Comparison of ENCODE assay signal across 10 cellular contexts in the genomic region with DNA sequence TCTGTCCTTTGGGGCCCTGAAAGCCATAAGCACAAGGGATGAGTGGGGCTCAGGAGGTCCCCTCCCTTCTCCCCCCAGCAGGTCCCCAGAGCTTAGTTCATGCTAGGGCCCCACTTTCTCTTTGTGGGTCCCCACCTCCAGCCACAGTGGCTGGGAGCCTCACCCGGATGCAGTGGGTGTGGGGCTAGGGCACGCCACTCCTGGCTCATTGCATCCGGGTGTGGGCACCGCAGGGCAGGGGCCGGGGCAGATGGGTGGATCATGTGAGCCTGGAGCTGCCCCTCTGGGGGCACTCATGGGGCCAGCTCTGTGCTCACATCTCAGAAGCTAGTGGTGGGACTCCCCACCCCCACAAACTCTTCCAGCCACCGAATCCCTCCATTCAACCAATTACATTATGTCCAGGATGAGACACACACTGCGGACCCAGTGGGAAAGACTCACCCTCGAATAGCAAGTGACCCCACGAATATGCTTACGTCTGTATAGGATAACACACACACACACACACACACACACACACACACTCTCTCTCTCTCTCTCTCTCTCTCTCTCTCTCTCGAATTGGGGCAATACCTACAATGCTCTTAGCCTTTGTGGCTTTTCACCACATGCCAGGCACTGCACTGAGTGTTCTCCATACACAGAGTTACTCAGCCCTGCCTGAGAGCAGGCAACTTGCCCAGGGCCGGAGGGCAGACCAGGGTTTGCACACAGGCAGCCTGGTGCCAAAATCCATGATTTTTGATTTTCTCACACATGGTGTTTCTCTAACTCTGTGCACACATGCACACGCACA. TPM values are rescaled to one million over a fixed set of nuclear protein-coding genes. Genes with fewer than 3 reads are reported as not detected.
A peak's percentile ranks its signal among the peaks of the same experiment; 100 is the strongest.
DNase-seq lines count a peak whose midpoint lies in the region; ATAC-seq and TF ChIP-seq lines count a peak whose summit lies in the region.
"Had no signal": no experiment of that assay in that cellular context is flagged by ENCODE, and none has a peak within 500 bp of the region (broad histone marks: within the 10 kb centered on the region; RNA-seq: fewer than 3 reads in every experiment).

No MANE protein-coding gene starts in this region.

- peak overlapping the region; percentile 53 to 90 (median 73) for H3K27ac Mint-ChIP-seq in naive thymus-derived CD4-positive, alpha-beta T cell

- no peaks in the 10 kb centered on the region for H3K36me3 Mint-ChIP-seq in naive thymus-derived CD4-positive, alpha-beta T cell

- H3K4me1 Mint-ChIP-seq in naive thymus-derived CD4-positive, alpha-beta T cell: peaks cover 0 to 15% (median 9%) of the 10 kb centered on the region in 7 donors

- TF ChIP-seq POLR2A in body of pancreas (IDR thresholded peaks at IDR 0.05): no peak

- intact Hi-C loops in naive thymus-derived CD4-positive, alpha-beta T cell (cut with micrococcal nuclease): no loop called here
- intact Hi-C loops in body of pancreas (cut with DNase I): no loop called here

- in situ Hi-C loops in astrocyte of the spinal cord (cut with HindIII; ENCODE audit: low sequenced_read_pairs): no loop called here

- peaks cover 0 to 5% (median 0%) of the 10 kb centered on the region in 11 donors for H3K9me3 Mint-ChIP-seq in naive thymus-derived CD4-positive, alpha-beta T cell

- peak overlapping the region; percentile 14 for H3K27ac ChIP-seq in naive thymus-derived CD4-positive, alpha-beta T cell (ENCODE audit: low read depth, low read length)
- H3K27ac ChIP-seq in body of pancreas: no peak overlapping the region
- H3K27ac ChIP-seq: cardiac muscle cell had no signal

- H3K4me3 ChIP-seq in astrocyte of the spinal cord (ENCODE audit: low read depth, low read length): no peak overlapping the region
- H3K4me3 ChIP-seq in naive thymus-derived CD4-positive, alpha-beta T cell (ENCODE audit: low read length): peak overlapping the region; percentile 20
- H3K4me3 ChIP-seq in body of pancreas: no peak overlapping the region
- H3K4me3 ChIP-seq: cardiac muscle cell, lung had no signal

- peak overlapping the region in 9 of 10 donors; percentile 52 to 75 (median 68) for H3K4me3 Mint-ChIP-seq in naive thymus-derived CD4-positive, alpha-beta T cell

- no peaks in the 10 kb centered on the region for H3K36me3 ChIP-seq in naive thymus-derived CD4-positive, alpha-beta T cell (ENCODE audit: control insufficient read depth in 2 of 3, insufficient read depth in 3 of 3, low read length in 3 of 3)
- no peaks in the 10 kb centered on the region for H3K36me3 ChIP-seq in body of pancreas (replicated peaks in 1 of 2; ENCODE audit: insufficient read depth in 1 of 2, low read depth in 2 of 2)
- H3K36me3 ChIP-seq: cardiac muscle cell had no signal

- CTCF ChIA-PET in naive thymus-derived CD4-positive, alpha-beta T cell (lab: Charles Lee): interaction anchor here (0.9 kb wide), 1 partner anchor 14 kb away, joined by 3 read pairs; no protein-coding TSS in a partner anchor

- DNase-seq in EL (peak; percentile 66), MV-4-11 (lab: John Stamatoyannopoulos, UW) (peak; percentile 69), astrocyte of the spinal cord (ENCODE audit: low read depth, low spot score) (peak; percentile 47), body of pancreas (no peak), NCI-H345 (lab: John Stamatoyannopoulos, UW) (no peak), GM19240 (ENCODE audit: insufficient read length, low spot score) (no peak)
- DNase-seq in naive thymus-derived CD4-positive, alpha-beta T cell: peak in 3 of 9 donors; percentile 31 to 55 (median 37)

- H3K9me3 ChIP-seq in naive thymus-derived CD4-positive, alpha-beta T cell (ENCODE audit: control insufficient read depth in 2 of 3, low read length in 3 of 3): no peaks in the 10 kb centered on the region
- H3K9me3 ChIP-seq in body of pancreas: no peaks in the 10 kb centered on the region

- H3K27me3 Mint-ChIP-seq in naive thymus-derived CD4-positive, alpha-beta T cell: peaks cover 0 to 2% (median 0%) of the 10 kb centered on the region in 5 donors

- H3K27me3 ChIP-seq in naive thymus-derived CD4-positive, alpha-beta T cell (ENCODE audit: control insufficient read depth in 2 of 2, insufficient read depth in 2 of 2, low read length in 2 of 2): no peaks in the 10 kb centered on the region
- H3K27me3 ChIP-seq in body of pancreas: peaks cover 0 to 3% of the 10 kb centered on the region in 2 donors
- H3K27me3 ChIP-seq: cardiac muscle cell had no signal

- WGBS in body of pancreas, 2 donors: 54 to 74% methylated on average over 7 to 13 of the region's 13 CpGs

- TF ChIP-seq CTCF in astrocyte of the spinal cord (IDR thresholded peaks at IDR 0.05; ENCODE audit: low read depth, low read length) (no peak), body of pancreas (IDR thresholded peaks at IDR 0.05) (no peak)

- H3K4me1 ChIP-seq in naive thymus-derived CD4-positive, alpha-beta T cell (ENCODE audit: control insufficient read depth in 2 of 2, insufficient read depth in 2 of 2, low read length in 2 of 2): peaks cover 5 to 10% of the 10 kb centered on the region in 2 donors
- no peaks in the 10 kb centered on the region for H3K4me1 ChIP-seq in body of pancreas

- ATAC-seq in naive thymus-derived CD4-positive, alpha-beta T cell: peak; percentile 78
- ATAC-seq in body of pancreas: no peak
- no peak for ATAC-seq in GM18511 (IDR thresholded peaks at IDR 0.05; ENCODE audit: unreplicated experiment)

- POLR2A ChIA-PET in naive thymus-derived CD4-positive, alpha-beta T cell (lab: Charles Lee): interaction anchor here (0.7 to 1.0 kb wide), 2 partner anchors 13 to 1187 kb away, joined by 3 to 4 read pairs; no protein-coding TSS in a partner anchor

RNA-seq across cellular contexts. Expression of a gene that starts 16.8 kb away (rescaled TPM):
- total RNA-seq in naive thymus-derived CD4-positive, alpha-beta T cell: 100 to 1,000 TPM; 107 to 265 (median 176) TPM
- polyA plus RNA-seq in naive thymus-derived CD4-positive, alpha-beta T cell: 10 to 100 TPM; 38.8 to 50.2 TPM
- 10 to 100 TPM; 47.0 to 76.5 TPM for total RNA-seq in body of pancreas

RNA-seq across cellular contexts. Expression of a gene that starts 45.1 kb away (rescaled TPM):
- 100 to 1,000 TPM in 1 of 5 experiments, 10 to 100 TPM in 4; 68.9 to 197 (median 82.6) TPM for total RNA-seq in naive thymus-derived CD4-positive, alpha-beta T cell
- 10 to 100 TPM; 40.6 to 62.4 TPM for polyA plus RNA-seq in naive thymus-derived CD4-positive, alpha-beta T cell
- 10 to 100 TPM; 42.0 to 73.8 TPM for total RNA-seq in body of pancreas

Comparison
In these comparisons a context has a peak if more than half of its experiments do, and no peak if none do; other contexts are left out.
1. DNase-seq: peak in EL (single experiment), MV-4-11 (single experiment) and astrocyte of the spinal cord (single experiment); none in body of pancreas (0 of 4), NCI-H345 (single experiment) and GM19240 (single experiment).